In the genomic region with DNA sequence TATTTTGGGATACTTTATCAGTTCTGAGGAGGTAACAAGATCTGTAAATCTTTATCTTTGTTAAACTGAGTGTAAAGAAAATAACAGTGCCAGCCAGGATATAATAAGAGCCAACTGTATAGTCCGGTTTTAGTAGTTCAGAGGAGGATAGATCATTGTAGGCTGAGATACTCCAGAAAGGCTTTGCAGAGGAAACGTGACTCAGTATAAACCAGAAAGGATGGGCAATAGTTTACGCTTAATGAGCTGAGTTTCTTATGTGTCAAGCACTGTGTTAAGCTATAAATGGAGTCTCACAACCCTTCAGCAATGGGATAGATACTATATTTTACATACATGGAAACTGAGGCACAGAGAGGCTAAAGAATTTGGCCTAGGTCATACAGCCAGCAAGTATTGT, we compare ENCODE assay signal across 15 cellular contexts. TPM values are rescaled to one million over a fixed set of nuclear protein-coding genes. Genes with fewer than 3 reads are reported as not detected.
A peak's percentile ranks its signal among the peaks of the same experiment; 100 is the strongest.
DNase-seq lines count a peak whose midpoint lies in the region; ATAC-seq, FAIRE-seq and TF ChIP-seq lines count a peak whose summit lies in the region.
"Had no signal": no experiment of that assay in that cellular context is flagged by ENCODE, and none has a peak within 500 bp of the region (broad histone marks: within the 10 kb centered on the region; RNA-seq: fewer than 3 reads in every experiment).

No MANE protein-coding gene starts in this region.

- CTCF ChIA-PET in HepG2 (lab: Yijun Ruan, JAX; ENCODE audit: low intra/inter-chr PET ratio, low total read pairs): no interaction called here
- CTCF ChIA-PET in OCI-LY7 (lab: Charles Lee; ENCODE audit: unreplicated experiment): no interaction called here
- CTCF ChIA-PET in GM12878 (lab: Yijun Ruan, JAX): interaction anchor here (1.2 to 1.8 kb wide), 5 partner anchors 13 to 370 kb away, joined by 3 to 7 read pairs (median 4); no protein-coding TSS in a partner anchor

- H3K27ac Mint-ChIP-seq in stimulated activated naive CD8-positive, alpha-beta T cell treated with anti-CD3 and anti-CD28 coated beads, Interleukin-15, amount 100 ng/mL, for 72 hours: no peak overlapping the region
- H3K27ac Mint-ChIP-seq: B cell had no signal

- TF ChIP-seq RAD21 in HepG2 (CRISPR knock-in tag; IDR thresholded peaks at IDR 0.05) (no peak), GM12878 (IDR thresholded peaks at IDR 0.05; ENCODE audit: insufficient read depth, low read depth, low read length) (no peak)

- H3K36me3 ChIP-seq in HepG2 (replicated peaks in 1 of 2; ENCODE audit: control insufficient read depth in 1 of 2, insufficient read depth in 2 of 2, low read length in 2 of 2): peaks cover 0 to 7% of the 10 kb centered on the region in 2 experiments; a peak in 2 of 5 replicates
- H3K36me3 ChIP-seq in right lobe of liver: peaks cover 0 to 6% (median 0%) of the 10 kb centered on the region in 4 donors
- peaks cover 36% of the 10 kb centered on the region for H3K36me3 ChIP-seq in OCI-LY7 (ENCODE audit: insufficient read depth, low read length)
- no peaks in the 10 kb centered on the region; a peak in 1 of 4 replicates for H3K36me3 ChIP-seq in GM12878 (ENCODE audit: control insufficient read depth in 2 of 2, insufficient read depth in 2 of 2, low read length in 1 of 2)
- H3K36me3 ChIP-seq: uterus had no signal

- no peaks in the 10 kb centered on the region for H3K9me3 ChIP-seq in HepG2 (ENCODE audit: low read length)
- H3K9me3 ChIP-seq in right lobe of liver: no peaks in the 10 kb centered on the region
- H3K9me3 ChIP-seq in OCI-LY7 (ENCODE audit: low read length): no peaks in the 10 kb centered on the region
- H3K9me3 ChIP-seq in GM12878 (replicated peaks; ENCODE audit: control insufficient read depth, insufficient read depth, low read length): no peaks in the 10 kb centered on the region
- H3K9me3 ChIP-seq: heart left ventricle, uterus had no signal

- TF ChIP-seq CTCF in HepG2 (CRISPR knock-in tag; IDR thresholded peaks at IDR 0.05): no peak
- no peak for TF ChIP-seq CTCF in right lobe of liver (IDR thresholded peaks at IDR 0.05)
- TF ChIP-seq CTCF in OCI-LY7 (conservative IDR thresholded peaks at IDR 0.05; ENCODE audit: low read length): no peak
- no peak for TF ChIP-seq CTCF in GM12878 (IDR thresholded peaks at IDR 0.05 in 2 of 3, conservative IDR thresholded peaks at IDR 0.05 in 1 of 3; ENCODE audit: control insufficient read depth in 2 of 3, extremely low read depth in 1 of 3, insufficient read depth in 1 of 3, low read depth in 3 of 3, low read length in 3 of 3)
- TF ChIP-seq CTCF in GM20000 (IDR thresholded peaks at IDR 0.05; ENCODE audit: extremely low read depth, missing control alignments): no peak

- H3K27me3 ChIP-seq in HepG2 (ENCODE audit: control insufficient read depth in 1 of 2, insufficient read depth in 2 of 2, low read length in 2 of 2): no peaks in the 10 kb centered on the region; a peak in 1 of 5 replicates
- H3K27me3 ChIP-seq in right lobe of liver: no peaks in the 10 kb centered on the region
- no peaks in the 10 kb centered on the region for H3K27me3 ChIP-seq in GM12878 (replicated peaks in 1 of 2; ENCODE audit: control insufficient read depth in 2 of 2, insufficient read depth in 2 of 2, low read length in 1 of 2)
- H3K27me3 ChIP-seq: heart left ventricle, uterus had no signal

- H3K9ac ChIP-seq in HepG2 (ENCODE audit: insufficient read depth, low read depth, low read length): no peak overlapping the region
- H3K9ac ChIP-seq in GM12878 (ENCODE audit: control insufficient read depth, insufficient read depth, low read length): no peak overlapping the region

- POLR2A ChIA-PET in HepG2 (lab: Yijun Ruan, JAX) (no interaction called here), OCI-LY7 (lab: Charles Lee) (interaction anchor here (0.8 to 1.5 kb wide), 3 partner anchors 26 to 180 kb away, joined by 3 to 4 read pairs (median 4); no protein-coding TSS in a partner anchor), GM12878 (lab: Charles Lee) (interaction anchor here (1.6 kb wide), 1 partner anchor 478 kb away, joined by 3 read pairs; no protein-coding TSS in a partner anchor)

- DNase-seq in HepG2 (ENCODE audit: low spot score) (no peak), right lobe of liver (no peak), OCI-LY7 (ENCODE audit: low spot score) (no peak), GM12878 (ENCODE audit: low read depth, low spot score) (no peak), DMS 273 (lab: John Stamatoyannopoulos, UW; ENCODE audit: unreplicated experiment) (no peak), GM20000 (ENCODE audit: low spot score) (no peak)
- DNase-seq in stimulated activated naive CD8-positive, alpha-beta T cell treated with anti-CD3 and anti-CD28 coated beads, Interleukin-15, amount 100 ng/mL, for 72 hours: no peak
- DNase-seq: heart left ventricle, NCI-H1105 treated with DMSO at 0.1 percent for 48 hours, uterus had no signal

- no peaks in the 10 kb centered on the region for H3K9me3 Mint-ChIP-seq in stimulated activated naive CD8-positive, alpha-beta T cell treated with anti-CD3 and anti-CD28 coated beads, Interleukin-15, amount 100 ng/mL, for 72 hours

- H3K4me1 ChIP-seq in HepG2 (ENCODE audit: insufficient read depth, low read length): peaks cover 42% of the 10 kb centered on the region
- H3K4me1 ChIP-seq in right lobe of liver: peaks cover 0 to 11% (median 0%) of the 10 kb centered on the region in 4 donors
- H3K4me1 ChIP-seq in OCI-LY7 (ENCODE audit: insufficient read depth, low read length, poor library complexity, severe bottlenecking): peaks cover 34% of the 10 kb centered on the region
- no peaks in the 10 kb centered on the region; the same call in 1 of the 2 replicates for H3K4me1 ChIP-seq in GM12878 (ENCODE audit: control insufficient read depth, insufficient read depth, low read length)
- H3K4me1 ChIP-seq: uterus had no signal

- H4K20me1 ChIP-seq in HepG2 (ENCODE audit: insufficient read depth, low read length) (peaks cover 6% of the 10 kb centered on the region; the same call in 1 of the 2 replicates), OCI-LY7 (ENCODE audit: insufficient read depth, low read length) (peaks cover 16% of the 10 kb centered on the region; the same call in 1 of the 2 replicates), GM12878 (ENCODE audit: control insufficient read depth, insufficient read depth) (no peaks in the 10 kb centered on the region)

- BruUV-seq in HepG2 (replicated peaks; lab: Mats Ljungman, UMichigan): TSS peak; percentile 21
- BruUV-seq in OCI-LY7 (replicated peaks; lab: Mats Ljungman, UMichigan): TSS peak; percentile 25
- no TSS peak for BruUV-seq in GM12878 (replicated peaks; lab: Mats Ljungman, UMichigan)

- TF ChIP-seq EP300 in HepG2 (IDR thresholded peaks at IDR 0.05; ENCODE audit: low read depth in 2 of 2, low read length in 2 of 2) (no peak), HepG2 (CRISPR knock-in tag; IDR thresholded peaks at IDR 0.05; ENCODE audit: borderline replicate concordance) (no peak), GM12878 (IDR thresholded peaks at IDR 0.05; ENCODE audit: borderline replicate concordance in 1 of 2, control insufficient read depth in 1 of 2, low read depth in 2 of 2, low read length in 2 of 2) (no peak)

- H3K9me2 ChIP-seq in OCI-LY7 (ENCODE audit: insufficient read depth, low read length): no peaks in the 10 kb centered on the region

- no peak overlapping the region for H3K4me3 ChIP-seq in HepG2 (replicated peaks in 1 of 3; ENCODE audit: insufficient read depth in 1 of 3, low read depth in 2 of 3, low read length in 3 of 3)
- no peak overlapping the region for H3K4me3 ChIP-seq in right lobe of liver
- peak overlapping the region; percentile 29 for H3K4me3 ChIP-seq in OCI-LY7 (ENCODE audit: low read depth, low read length, poor library complexity, severe bottlenecking)
- peak overlapping the region; percentile 55; the same call in 1 of the 2 replicates for H3K4me3 ChIP-seq in GM12878
- H3K4me3 ChIP-seq: heart left ventricle, uterus had no signal

- FAIRE-seq in HepG2 (lab: Jason Lieb, UNC): no peak
- no peak for FAIRE-seq in GM12878 (lab: Jason Lieb, UNC)
- FAIRE-seq: colon, keratinocyte had no signal

- in situ Hi-C loops in HepG2 (cut with HindIII; ENCODE audit: extremely low pct_ligation_motif_present, low pct_unique_long_range_greater_than_20kb): no loop called here
- in situ Hi-C loops in GM12878 (cut with MboI): loop anchor here (5.0 kb wide), 1 partner anchor 240 kb away; no protein-coding TSS in a partner anchor

- H3K79me2 ChIP-seq in HepG2 (ENCODE audit: insufficient read depth, low read length) (peaks cover 35% of the 10 kb centered on the region), OCI-LY7 (ENCODE audit: insufficient read depth, low read depth, low read length) (peaks cover 63% of the 10 kb centered on the region), GM12878 (ENCODE audit: control insufficient read depth, insufficient read depth, low read length) (peaks cover 40% of the 10 kb centered on the region)

- TF ChIP-seq POLR2A in HepG2 (IDR thresholded peaks at IDR 0.05; ENCODE audit: insufficient read depth in 1 of 2, low read depth in 2 of 2, low read length in 2 of 2): no peak
- no peak for TF ChIP-seq POLR2A in right lobe of liver (IDR thresholded peaks at IDR 0.05)
- no peak for TF ChIP-seq POLR2A in GM12878 (IDR thresholded peaks at IDR 0.05; ENCODE audit: low read depth, low read length)

- H3K4me2 ChIP-seq in HepG2 (ENCODE audit: low read depth, low read length) (no peak overlapping the region), OCI-LY7 (ENCODE audit: low read length) (peak overlapping the region; percentile 72), GM12878 (ENCODE audit: control insufficient read depth, insufficient read depth) (peak overlapping the region; percentile 72)

- SMC1A ChIA-PET in GM12878 (lab: Charles Lee; ENCODE audit: uncharacterized antibody, unreplicated experiment): interaction anchor here (0.7 to 1.3 kb wide), 2 partner anchors 19 to 46 kb away, joined by 3 read pairs; no protein-coding TSS in a partner anchor

- peak overlapping the region; percentile 42 to 94 for H3K4me3 Mint-ChIP-seq in stimulated activated naive CD8-positive, alpha-beta T cell treated with anti-CD3 and anti-CD28 coated beads, Interleukin-15, amount 100 ng/mL, for 72 hours
- H3K4me3 Mint-ChIP-seq: B cell had no signal

- no peaks in the 10 kb centered on the region for H3K27me3 Mint-ChIP-seq in stimulated activated naive CD8-positive, alpha-beta T cell treated with anti-CD3 and anti-CD28 coated beads, Interleukin-15, amount 100 ng/mL, for 72 hours
- H3K27me3 Mint-ChIP-seq: B cell had no signal

- no peak overlapping the region for H3K27ac ChIP-seq in HepG2 (ENCODE audit: extremely low read length, insufficient read depth, low read length)
- H3K27ac ChIP-seq in right lobe of liver: no peak overlapping the region
- H3K27ac ChIP-seq in OCI-LY7 (ENCODE audit: low read depth, low read length, poor library complexity, severe bottlenecking): no peak overlapping the region
- no peak overlapping the region for H3K27ac ChIP-seq in GM12878 (ENCODE audit: control insufficient read depth, insufficient read depth)
- H3K27ac ChIP-seq: heart left ventricle, uterus, VCaP had no signal

- RAD21 ChIA-PET in GM12878 (lab: Charles Lee; ENCODE audit: unreplicated experiment): interaction anchor here (1.0 kb wide), 1 partner anchor 49 kb away, joined by 3 read pairs; no protein-coding TSS in a partner anchor

- intact Hi-C loops in HepG2 (cut with micrococcal nuclease; ENCODE audit: unreplicated experiment): no loop called here
- intact Hi-C loops in right lobe of liver (cut with DNase I): no loop called here
- intact Hi-C loops in OCI-LY7 (cut with micrococcal nuclease; ENCODE audit: unreplicated experiment): no loop called here
- intact Hi-C loops in GM12878 (cut with micrococcal nuclease; ENCODE audit: unreplicated experiment): loop anchor here (5.0 kb wide), 1 partner anchor 475 kb away; the partner anchor contains the start of gene SPART

- peaks cover 55% of the 10 kb centered on the region for H3K4me1 Mint-ChIP-seq in stimulated activated naive CD8-positive, alpha-beta T cell treated with anti-CD3 and anti-CD28 coated beads, Interleukin-15, amount 100 ng/mL, for 72 hours

- no peak for ATAC-seq in HepG2
- ATAC-seq in right lobe of liver: no peak
- ATAC-seq in GM12878: no peak
- ATAC-seq in stimulated activated naive CD8-positive, alpha-beta T cell treated with anti-CD3 and anti-CD28 coated beads, Interleukin-15, amount 100 ng/mL, for 72 hours: no peak
- ATAC-seq in HG03354 (IDR thresholded peaks at IDR 0.05; ENCODE audit: poor library complexity, severe bottlenecking, unreplicated experiment): no peak
- ATAC-seq: heart left ventricle had no signal

- H2AFZ ChIP-seq in HepG2 (ENCODE audit: low read length) (no peak overlapping the region), OCI-LY7 (ENCODE audit: low read length) (no peak overlapping the region), GM12878 (ENCODE audit: control insufficient read depth, low read depth, low read length) (peak overlapping the region; percentile 33; the same call in 1 of the 2 replicates)

- WGBS in HepG2 (ENCODE audit: low lambda C conversion rate): 95% methylated on average over 3 of the region's 3 CpGs
- 87% methylated on average over 3 of the region's 3 CpGs for WGBS in right lobe of liver (ENCODE audit: insufficient coverage, low coverage, low lambda C conversion rate, missing lambda C conversion rate)
- WGBS in GM12878 (ENCODE audit: insufficient coverage, insufficient replicate concordance, low lambda C conversion rate, missing lambda C conversion rate): 70% methylated on average over 3 of the region's 3 CpGs

RNA-seq across cellular contexts. Expression of gene RFXAP, which starts 3.8 kb away (rescaled TPM):
- total RNA-seq in HepG2 (2016; rRNA removed; fragmentation: Illumina TruSeq; extraction: Trizol) (1.8 and 4.4 TPM in 2 replicates), right lobe of liver (1 to 10 TPM in 3 of 6 experiments, under 1 TPM in 3; 0.50 to 1.6 (median 1.0) TPM), OCI-LY7 (2022) (34.1 and 34.5 TPM in 2 replicates), GM12878 (2014; rRNA removed) (4.6 and 5.0 TPM in 2 replicates), GM12878 (2014; rRNA removed; fragmentation: Illumina TruSeq; extraction: Trizol) (4.7 and 4.8 TPM in 2 replicates), GM12878 (2021) (10.6 and 13.3 TPM in 2 replicates)
- total RNA-seq in HepG2 (2016; cell fraction: cytosol; rRNA removed; fragmentation: Illumina TruSeq; extraction: Trizol; ENCODE audit: low read depth): 0.40 and 0.53 TPM in 2 replicates
- total RNA-seq in HepG2 (2016; cell fraction: insoluble cytoplasmic fraction; rRNA removed; fragmentation: Illumina TruSeq; extraction: Trizol): 2.1 and 3.6 TPM in 2 replicates
- 3.3 and 3.5 TPM in 2 replicates for total RNA-seq in HepG2 (2016; cell fraction: membrane; rRNA removed; fragmentation: Illumina TruSeq; extraction: Trizol)
- total RNA-seq in HepG2 (2016; cell fraction: nucleus; rRNA removed; fragmentation: Illumina TruSeq; extraction: Trizol): 4.8 and 5.9 TPM in 2 replicates
- polyA plus RNA-seq in HepG2 (2011; rRNA removed) (6.9 and 7.9 TPM in 2 replicates), GM12878 (2011; rRNA removed) (11.8 and 16.2 TPM in 2 replicates), GM12878 (2014; fragmentation: Illumina TruSeq; extraction: Trizol) (10.4 and 14.6 TPM in 2 replicates), GM12878 (2014; fragmentation: Nextera tagmentation; extraction: Ambion mirVana) (1 to 10 TPM; 3.4 to 6.7 TPM), GM12878 (2014; rRNA removed) (9.7 and 11.0 TPM in 2 replicates), GM12878 (2016; fragmentation: Nextera tagmentation; extraction: Ambion mirVana) (1 to 10 TPM; 7.7 to 7.8 TPM)
- 3.0 and 4.3 TPM in 2 replicates for polyA plus RNA-seq in HepG2 (2011; cell fraction: cytosol; rRNA removed)
- polyA plus RNA-seq in HepG2 (2011; cell fraction: nucleus; rRNA removed): 5.9 and 7.8 TPM in 2 replicates
- polyA plus RNA-seq in HepG2 (2012): 8.1 and 9.7 TPM in 2 replicates
- 0.99 and 2.0 TPM in 2 replicates for polyA plus RNA-seq in HepG2 (2016; cell fraction: cytosol; fragmentation: Illumina TruSeq; extraction: Trizol; ENCODE audit: low read depth)
- polyA plus RNA-seq in HepG2 (2016; cell fraction: insoluble cytoplasmic fraction; fragmentation: Illumina TruSeq; extraction: Trizol; ENCODE audit: low read depth): 12.7 and 13.6 TPM in 2 replicates
- polyA plus RNA-seq in HepG2 (2016; cell fraction: membrane; fragmentation: Illumina TruSeq; extraction: Trizol; ENCODE audit: low read depth): 4.3 and 5.6 TPM in 2 replicates
- 17.8 and 18.4 TPM in 2 replicates for polyA plus RNA-seq in HepG2 (2016; cell fraction: nucleus; fragmentation: Illumina TruSeq; extraction: Trizol; ENCODE audit: insufficient read depth, low read depth)
- 1.7 and 1.9 TPM in 2 replicates for polyA minus RNA-seq in HepG2 (2011; rRNA and poly(A)+ RNA removed; ENCODE audit: low replicate concordance)
- polyA minus RNA-seq in HepG2 (2011; cell fraction: cytosol; rRNA and poly(A)+ RNA removed): 2.0 and 2.9 TPM in 2 replicates
- polyA minus RNA-seq in HepG2 (2011; cell fraction: nucleus; rRNA and poly(A)+ RNA removed): 8.5 and 10.2 TPM in 2 replicates
- 10.0 and 11.8 TPM in 2 replicates for total RNA-seq in OCI-LY7 (2014; rRNA removed; shearing (Covaris generic))
- 19.1 and 19.2 TPM in 2 replicates for total RNA-seq in GM12878 (2013; cell fraction: nucleolus; rRNA removed)
- polyA plus RNA-seq in GM12878 (2011; ENCODE audit: low read depth): 3.9 TPM
- 4.4 and 5.0 TPM in 2 replicates for polyA plus RNA-seq in GM12878 (2011; cell fraction: cytosol; rRNA removed)
- polyA plus RNA-seq in GM12878 (2011; cell fraction: nucleus; rRNA removed): 10.8 and 12.7 TPM in 2 replicates
- polyA plus RNA-seq in GM12878 (2012): 6.9 and 8.8 TPM in 2 replicates
- 3.6 and 4.2 TPM in 2 replicates for polyA minus RNA-seq in GM12878 (2011; rRNA and poly(A)+ RNA removed)
- polyA minus RNA-seq in GM12878 (2011; cell fraction: cytosol; rRNA and poly(A)+ RNA removed): 0.94 and 2.5 TPM in 2 replicates
- polyA minus RNA-seq in GM12878 (2011; cell fraction: nucleus; rRNA and poly(A)+ RNA removed): 4.1 and 7.1 TPM in 2 replicates

Comparison
In these comparisons a context has a peak if more than half of its experiments do, and no peak if none do; other contexts are left out.
1. H3K4me3 ChIP-seq: peak in OCI-LY7 (single experiment) and GM12878 (single experiment); none in HepG2 (0 of 3) and right lobe of liver (0 of 3).